Comparison of ENCODE assay signal across 15 cellular contexts in the genomic region with DNA sequence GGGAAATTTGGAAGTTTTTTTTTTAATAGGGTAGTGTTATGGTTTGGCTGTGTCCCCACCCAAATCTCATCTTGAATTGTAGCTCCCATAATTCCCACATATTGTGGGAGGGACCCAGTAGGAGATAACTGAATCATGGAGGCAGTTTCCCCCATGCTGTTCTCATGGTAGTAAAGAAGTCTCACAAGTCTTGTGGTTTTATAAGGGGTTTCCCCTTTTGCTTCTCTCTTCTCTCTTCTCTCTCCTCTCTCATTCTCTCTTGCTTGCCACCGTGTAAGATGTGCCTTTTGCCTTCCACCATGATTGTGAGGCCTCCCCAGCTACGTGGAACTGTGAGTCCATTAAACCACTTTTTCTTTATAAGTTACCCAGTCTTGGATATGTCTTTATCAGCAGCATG. TPM values are rescaled to one million over a fixed set of nuclear protein-coding genes. Genes with fewer than 3 reads are reported as not detected.
"Had no signal": no experiment of that assay in that cellular context is flagged by ENCODE, and none has a peak within 500 bp of the region (broad histone marks: within the 10 kb centered on the region; RNA-seq: fewer than 3 reads in every experiment).

No MANE protein-coding gene starts in this region.

RNA-seq across cellular contexts. Expression of gene CACNG3, which starts 17.3 kb away (rescaled TPM):
- total RNA-seq: activated B cell treated with CpG ODN at 0.5 μM for 24 hours; activated CD4-positive, alpha-beta memory T cell treated with anti-CD3 and anti-CD28 coated beads for 36 hours; activated CD4-positive, alpha-beta memory T cell treated with anti-CD3 and anti-CD28 coated beads, Interleukin-2, amount 10 ng/mL, durations not matched to agents 7 days and 5 days; activated CD4-positive, alpha-beta T cell treated with anti-CD3 and anti-CD28 coated beads for 36 hours; activated CD4-positive, alpha-beta T cell treated with anti-CD3 and anti-CD28 coated beads, Interleukin-2, amount 10 ng/mL, durations not matched to agents 24 days and 14 days; activated CD4-positive, alpha-beta T cell treated with anti-CD3 and anti-CD28 coated beads, Interleukin-2, amount 10 ng/mL, durations not matched to agents 7 days and 5 days; activated CD8-positive, alpha-beta memory T cell treated with anti-CD3 and anti-CD28 coated beads for 36 hours; activated CD8-positive, alpha-beta memory T cell treated with anti-CD3 and anti-CD28 coated beads, Interleukin-2, amount 10 ng/mL, durations not matched to agents 7 days and 5 days; activated CD8-positive, alpha-beta T cell treated with anti-CD3 and anti-CD28 coated beads for 36 hours; activated CD8-positive, alpha-beta T cell treated with anti-CD3 and anti-CD28 coated beads, Interleukin-2, amount 10 ng/mL, durations not matched to agents 7 days and 5 days; T-cell; T-helper 1 cell treated with Interleukin-12 subunit alpha and Interleukin-12 subunit beta and Interleukin-4 antibody, amounts not matched to agents 30 ng/mL and 1 ng/mL, for 36 hours; T-helper 17 cell; T-helper 2 cell treated with Interferon-gamma antibody and Interleukin-4, amounts not matched to agents 100 ng/mL and 5 ng/mL, for 36 hours; WTC11 had no signal
